15 cellular contexts compared by ENCODE assay signal in genomic region chr3:133459400-133459799, GRCh38. TPM values are rescaled to one million over a fixed set of nuclear protein-coding genes. Genes with fewer than 3 reads are reported as not detected.
A peak's percentile ranks its signal among the peaks of the same experiment; 100 is the strongest.
DNase-seq lines count a peak whose midpoint lies in the region; ATAC-seq and TF ChIP-seq lines count a peak whose summit lies in the region.
"Had no signal": no experiment of that assay in that cellular context is flagged by ENCODE, and none has a peak within 500 bp of the region (broad histone marks: within the 10 kb centered on the region; RNA-seq: fewer than 3 reads in every experiment).

No MANE protein-coding gene starts in this region.

- H3K9me3 ChIP-seq in MG63 (no peaks in the 10 kb centered on the region), esophagus muscularis mucosa (no peaks in the 10 kb centered on the region), right lobe of liver (no peaks in the 10 kb centered on the region), thyroid gland (no peaks in the 10 kb centered on the region)
- H3K9me3 ChIP-seq: colonic mucosa had no signal

- WGBS in esophagus muscularis mucosa = 16% methylated on average over 6 of the region's 6 CpGs
- WGBS in right lobe of liver (ENCODE audit: insufficient coverage, low coverage, low lambda C conversion rate, missing lambda C conversion rate) = 54% methylated on average over 5 of the region's 6 CpGs
- 11 to 12% methylated on average over 6 of the region's 6 CpGs for WGBS in thyroid gland, 2 donors

- H3K4me3 Mint-ChIP-seq in activated T-helper 17 cell treated with anti-CD3 and anti-CD28 coated beads, Interleukin-2, amount 50 U/mL, for 72 hours = no peak overlapping the region
- H3K4me3 Mint-ChIP-seq: activated naive CD8-positive, alpha-beta T cell treated with anti-CD3 and anti-CD28 coated beads, Interleukin-2, amount 50 U/mL, for 24 hours; CD14-positive monocyte; stimulated activated naive B cell treated with anti-CD40 and anti-IgM and Interleukin-4, amounts not matched to agents 10 μg/mL and 1 μg/mL and 100 μg/mL, for 72 hours; WTC11 had no signal

- H3K36me3 ChIP-seq in MG63 (no peaks in the 10 kb centered on the region), esophagus muscularis mucosa (no peaks in the 10 kb centered on the region), right lobe of liver (no peaks in the 10 kb centered on the region), thyroid gland (no peaks in the 10 kb centered on the region)
- H3K36me3 ChIP-seq: colonic mucosa had no signal

- intact Hi-C loops in esophagus muscularis mucosa (cut with DNase I) = no loop called here
- intact Hi-C loops in right lobe of liver (cut with DNase I) = no loop called here
- intact Hi-C loops in thyroid gland (cut with DNase I) = no loop called here

- H3K4me3 ChIP-seq in MG63 = no peak overlapping the region
- H3K4me3 ChIP-seq in esophagus muscularis mucosa = no peak overlapping the region
- no peak overlapping the region for H3K4me3 ChIP-seq in right lobe of liver
- no peak overlapping the region for H3K4me3 ChIP-seq in thyroid gland (replicated peaks in 1 of 3)
- H3K4me3 ChIP-seq: colonic mucosa, K562 had no signal

- TF ChIP-seq EP300 in esophagus muscularis mucosa (IDR thresholded peaks at IDR 0.05) = no peak

- TF ChIP-seq CTCF in esophagus muscularis mucosa (IDR thresholded peaks at IDR 0.05) (no peak), right lobe of liver (IDR thresholded peaks at IDR 0.05) (no peak), thyroid gland (IDR thresholded peaks at IDR 0.05) (no peak)

- H3K4me1 ChIP-seq in esophagus muscularis mucosa = peaks cover 11 to 23% (median 16%) of the 10 kb centered on the region in 4 donors
- peaks cover 0 to 8% (median 3%) of the 10 kb centered on the region in 4 donors for H3K4me1 ChIP-seq in right lobe of liver
- peaks cover 19 to 41% of the 10 kb centered on the region in 2 donors for H3K4me1 ChIP-seq in thyroid gland

- H3K27me3 Mint-ChIP-seq in activated T-helper 17 cell treated with anti-CD3 and anti-CD28 coated beads, Interleukin-2, amount 50 U/mL, for 72 hours = peaks cover 4% of the 10 kb centered on the region
- H3K27me3 Mint-ChIP-seq: activated naive CD8-positive, alpha-beta T cell treated with anti-CD3 and anti-CD28 coated beads, Interleukin-2, amount 50 U/mL, for 24 hours had no signal

- DNase-seq in MG63 (peak; percentile 91), esophagus muscularis mucosa (ENCODE audit: extremely low spot score) (no peak), right lobe of liver (peak; percentile 39 to 78 (median 72)), thyroid gland (peak; percentile 74 to 79)
- no peak for DNase-seq in activated CD4-positive, alpha-beta T cell treated with anti-CD3 and anti-CD28 coated beads, Interleukin-2, amount 50 U/mL, for 1 hour
- DNase-seq: activated naive CD8-positive, alpha-beta T cell treated with anti-CD3 and anti-CD28 coated beads, Interleukin-2, amount 50 U/mL, for 24 hours; colonic mucosa; stimulated activated naive B cell treated with anti-CD40 and anti-IgM and Interleukin-4, amounts not matched to agents 10 μg/mL and 1 μg/mL and 100 μg/mL, for 72 hours; SW 1271 had no signal

- no peak overlapping the region for H3K27ac Mint-ChIP-seq in activated T-helper 17 cell treated with anti-CD3 and anti-CD28 coated beads, Interleukin-2, amount 50 U/mL, for 72 hours
- H3K27ac Mint-ChIP-seq: activated naive CD8-positive, alpha-beta T cell treated with anti-CD3 and anti-CD28 coated beads, Interleukin-2, amount 50 U/mL, for 24 hours; CD14-positive monocyte; stimulated activated naive B cell treated with anti-CD40 and anti-IgM and Interleukin-4, amounts not matched to agents 10 μg/mL and 1 μg/mL and 100 μg/mL, for 72 hours; WTC11 had no signal

- H3K4me1 Mint-ChIP-seq in activated T-helper 17 cell treated with anti-CD3 and anti-CD28 coated beads, Interleukin-2, amount 50 U/mL, for 72 hours = peaks cover 5% of the 10 kb centered on the region

- H3K27ac ChIP-seq in esophagus muscularis mucosa (replicated peaks in 1 of 4) = peak overlapping the region; percentile 30 to 62 (median 44)
- no peak overlapping the region for H3K27ac ChIP-seq in right lobe of liver
- H3K27ac ChIP-seq in thyroid gland = peak overlapping the region; percentile 30 to 68 (median 53)
- H3K27ac ChIP-seq: colonic mucosa had no signal

- H3K27me3 ChIP-seq in MG63 (no peaks in the 10 kb centered on the region), esophagus muscularis mucosa (no peaks in the 10 kb centered on the region), right lobe of liver (peaks cover 0 to 10% of the 10 kb centered on the region in 2 donors), thyroid gland (no peaks in the 10 kb centered on the region)
- H3K27me3 ChIP-seq: colonic mucosa had no signal

- no peaks in the 10 kb centered on the region for H3K36me3 Mint-ChIP-seq in activated T-helper 17 cell treated with anti-CD3 and anti-CD28 coated beads, Interleukin-2, amount 50 U/mL, for 72 hours (ENCODE audit: low read depth)
- H3K36me3 Mint-ChIP-seq: CD14-positive monocyte; stimulated activated naive B cell treated with anti-CD40 and anti-IgM and Interleukin-4, amounts not matched to agents 10 μg/mL and 1 μg/mL and 100 μg/mL, for 72 hours; WTC11 had no signal

- TF ChIP-seq POLR2A in esophagus muscularis mucosa (IDR thresholded peaks at IDR 0.05; ENCODE audit: low read depth) = no peak
- no peak for TF ChIP-seq POLR2A in right lobe of liver (IDR thresholded peaks at IDR 0.05)
- peak in 1 of 2 donors; percentile 64 for TF ChIP-seq POLR2A in thyroid gland (IDR thresholded peaks at IDR 0.05)

- ATAC-seq in right lobe of liver = peak; percentile 96 to 98 (median 97)
- ATAC-seq in activated T-helper 17 cell treated with anti-CD3 and anti-CD28 coated beads, Interleukin-2, amount 50 U/mL, for 72 hours (replicated peaks) = no peak
- no peak for ATAC-seq in SK-N-SH treated with all-trans-retinoic acid at 6 μM for 48 hours
- ATAC-seq: activated naive CD8-positive, alpha-beta T cell treated with anti-CD3 and anti-CD28 coated beads, Interleukin-2, amount 50 U/mL, for 24 hours; K562; stimulated activated naive B cell treated with anti-CD40 and anti-IgM and Interleukin-4, amounts not matched to agents 10 μg/mL and 1 μg/mL and 100 μg/mL, for 72 hours; WTC11 had no signal

- H3K9me3 Mint-ChIP-seq in activated T-helper 17 cell treated with anti-CD3 and anti-CD28 coated beads, Interleukin-2, amount 50 U/mL, for 72 hours = no peaks in the 10 kb centered on the region
- H3K9me3 Mint-ChIP-seq: activated naive CD8-positive, alpha-beta T cell treated with anti-CD3 and anti-CD28 coated beads, Interleukin-2, amount 50 U/mL, for 24 hours; CD14-positive monocyte; stimulated activated naive B cell treated with anti-CD40 and anti-IgM and Interleukin-4, amounts not matched to agents 10 μg/mL and 1 μg/mL and 100 μg/mL, for 72 hours; WTC11 had no signal

TF ChIP-seq in SK-N-SH treated with all-trans-retinoic acid at 6 μM for 48 hours, 23 proteins besides CTCF, POLR2A, EP300 and RAD21 (continues in another document):
- TF ChIP-seq ZNF70 (CRISPR knock-in tag; IDR thresholded peaks at IDR 0.05) (no peak), ESRRG (CRISPR knock-in tag; IDR thresholded peaks at IDR 0.05) (no peak), CREB5 (CRISPR knock-in tag; IDR thresholded peaks at IDR 0.05; ENCODE audit: low read depth) (no peak), TSHZ2 (CRISPR knock-in tag; IDR thresholded peaks at IDR 0.05) (no peak), OSR1 (CRISPR knock-in tag; IDR thresholded peaks at IDR 0.05) (no peak), ISL1 (CRISPR knock-in tag; IDR thresholded peaks at IDR 0.05) (no peak), TOX (CRISPR knock-in tag; IDR thresholded peaks at IDR 0.05; ENCODE audit: borderline replicate concordance) (no peak)

RNA-seq across cellular contexts. Expression of gene BFSP2, which starts 59.5 kb away (rescaled TPM):
- total RNA-seq in MG63 (2014; rRNA removed; shearing (Covaris generic); ENCODE audit: low replicate concordance) = not detected in 2 replicates
- not detected for total RNA-seq in esophagus muscularis mucosa
- not detected for total RNA-seq in right lobe of liver
- not detected for total RNA-seq in thyroid gland
- 1 to 10 TPM in 1 of 2 donors, not detected in 1; 1.0 TPM for total RNA-seq in activated T-helper 17 cell treated with anti-CD3 and anti-CD28 coated beads, Interleukin-2, amount 50 U/mL, for 72 hours
- total RNA-seq: fibroblast of lung, K562, WTC11 had no signal

Comparison
In these comparisons a context has a peak if more than half of its experiments do, and no peak if none do; other contexts are left out.
1. DNase-seq: peak in MG63 (single experiment), right lobe of liver (3 of 3) and thyroid gland (2 of 2); none in esophagus muscularis mucosa (single experiment) and activated CD4-positive, alpha-beta T cell treated with anti-CD3 and anti-CD28 coated beads, Interleukin-2, amount 50 U/mL, for 1 hour (single experiment).
2. H3K27ac ChIP-seq: peak in esophagus muscularis mucosa (4 of 4) and thyroid gland (3 of 3); none in right lobe of liver (0 of 3).
3. ATAC-seq: peak in right lobe of liver (4 of 4); none in activated T-helper 17 cell treated with anti-CD3 and anti-CD28 coated beads, Interleukin-2, amount 50 U/mL, for 72 hours (single experiment) and SK-N-SH treated with all-trans-retinoic acid at 6 μM for 48 hours (single experiment).